2 cellular contexts compared by ENCODE assay signal in the genomic region with DNA sequence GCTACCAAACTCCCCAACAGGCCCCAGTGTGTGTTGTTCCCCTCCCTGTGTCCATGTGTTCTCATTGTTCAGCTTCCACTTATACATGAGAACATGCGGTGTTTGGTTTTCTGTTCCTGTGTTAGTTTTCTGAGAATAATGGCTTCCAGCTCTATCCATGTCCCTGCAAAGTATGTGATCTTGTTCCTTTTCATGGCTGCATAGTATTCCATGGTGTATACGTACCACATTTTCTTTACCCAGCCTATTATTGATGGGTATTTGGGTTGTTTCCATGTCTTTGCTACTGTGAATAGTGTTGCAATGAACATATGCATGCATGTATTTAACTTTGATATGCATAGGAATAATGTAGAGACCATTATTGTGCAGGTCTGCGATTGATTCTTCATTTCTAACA.
TF ChIP-seq lines count a peak whose summit lies in the region.

No MANE protein-coding gene starts in this region.

TF ChIP-seq in HEK293, 187 proteins besides CTCF, POLR2A, EP300 and RAD21 (continued from another document):
- TF ChIP-seq ZNF580 (tag by site-specific recombination; IDR thresholded peaks at IDR 0.05): 0 out of 2 replicates have a peak, but pooled peaks have one; percentile 16

TF ChIP-seq in K562, 482 proteins besides CTCF, POLR2A, EP300 and RAD21 (continued from another document):
- TF ChIP-seq, protein P1, sequence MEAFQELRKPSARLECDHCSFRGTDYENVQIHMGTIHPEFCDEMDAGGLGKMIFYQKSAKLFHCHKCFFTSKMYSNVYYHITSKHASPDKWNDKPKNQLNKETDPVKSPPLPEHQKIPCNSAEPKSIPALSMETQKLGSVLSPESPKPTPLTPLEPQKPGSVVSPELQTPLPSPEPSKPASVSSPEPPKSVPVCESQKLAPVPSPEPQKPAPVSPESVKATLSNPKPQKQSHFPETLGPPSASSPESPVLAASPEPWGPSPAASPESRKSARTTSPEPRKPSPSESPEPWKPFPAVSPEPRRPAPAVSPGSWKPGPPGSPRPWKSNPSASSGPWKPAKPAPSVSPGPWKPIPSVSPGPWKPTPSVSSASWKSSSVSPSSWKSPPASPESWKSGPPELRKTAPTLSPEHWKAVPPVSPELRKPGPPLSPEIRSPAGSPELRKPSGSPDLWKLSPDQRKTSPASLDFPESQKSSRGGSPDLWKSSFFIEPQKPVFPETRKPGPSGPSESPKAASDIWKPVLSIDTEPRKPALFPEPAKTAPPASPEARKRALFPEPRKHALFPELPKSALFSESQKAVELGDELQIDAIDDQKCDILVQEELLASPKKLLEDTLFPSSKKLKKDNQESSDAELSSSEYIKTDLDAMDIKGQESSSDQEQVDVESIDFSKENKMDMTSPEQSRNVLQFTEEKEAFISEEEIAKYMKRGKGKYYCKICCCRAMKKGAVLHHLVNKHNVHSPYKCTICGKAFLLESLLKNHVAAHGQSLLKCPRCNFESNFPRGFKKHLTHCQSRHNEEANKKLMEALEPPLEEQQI (IDR thresholded peaks at IDR 0.05): peak; percentile 36; the same call in 1 of the 2 replicates
- TF ChIP-seq BCOR (IDR thresholded peaks at IDR 0.05): peak; percentile 62
- TF ChIP-seq KDM1A (IDR thresholded peaks at IDR 0.05): 0 out of 4 replicates have a peak, but pooled peaks of 1 of the 2 experiments have one; percentile 19
